11 cellular contexts compared by ENCODE assay signal in genomic region chr9:72633966-72634365, GRCh38.
DNase-seq lines count a peak whose midpoint lies in the region; ATAC-seq and TF ChIP-seq lines count a peak whose summit lies in the region.
"Had no signal": no experiment of that assay in that cellular context is flagged by ENCODE, and none has a peak within 500 bp of the region (broad histone marks: within the 10 kb centered on the region; RNA-seq: fewer than 3 reads in every experiment).

No MANE protein-coding gene starts in this region.

- peaks cover 0 to 6% of the 10 kb centered on the region in 2 donors for H3K27me3 Mint-ChIP-seq in stimulated activated naive B cell treated with anti-CD40 and anti-IgM and Interleukin-4, amounts not matched to agents 10 μg/mL and 1 μg/mL and 100 μg/mL, for 72 hours
- peaks cover 3 to 15% (median 8%) of the 10 kb centered on the region in 3 donors for H3K27me3 Mint-ChIP-seq in CD14-positive monocyte (ENCODE audit: low read depth in 3 of 3)

- H3K9me3 Mint-ChIP-seq in stimulated activated naive B cell treated with anti-CD40 and anti-IgM and Interleukin-4, amounts not matched to agents 10 μg/mL and 1 μg/mL and 100 μg/mL, for 72 hours = peaks cover 0 to 6% of the 10 kb centered on the region in 2 donors
- H3K9me3 Mint-ChIP-seq in CD14-positive monocyte = peaks cover 11 to 22% (median 16%) of the 10 kb centered on the region in 7 donors

- H3K27me3 ChIP-seq in left ventricle myocardium inferior (ENCODE audit: low read depth) = no peaks in the 10 kb centered on the region

- peaks cover 19% of the 10 kb centered on the region for H3K9me3 ChIP-seq in left ventricle myocardium inferior (replicated peaks)

- TF ChIP-seq CTCF in fibroblast of mammary gland (conservative IDR thresholded peaks at IDR 0.05; ENCODE audit: control insufficient read depth, insufficient read depth, low read depth, low read length) (no peak), left ventricle myocardium inferior (IDR thresholded peaks at IDR 0.05; ENCODE audit: borderline replicate concordance) (no peak), CD14-positive monocyte (IDR thresholded peaks at IDR 0.05) (no peak)

- H3K4me1 Mint-ChIP-seq in stimulated activated naive B cell treated with anti-CD40 and anti-IgM and Interleukin-4, amounts not matched to agents 10 μg/mL and 1 μg/mL and 100 μg/mL, for 72 hours = peaks cover 0 to 2% of the 10 kb centered on the region in 2 donors
- peaks cover 6% of the 10 kb centered on the region for H3K4me1 Mint-ChIP-seq in CD14-positive monocyte

- H3K36me3 Mint-ChIP-seq in stimulated activated naive B cell treated with anti-CD40 and anti-IgM and Interleukin-4, amounts not matched to agents 10 μg/mL and 1 μg/mL and 100 μg/mL, for 72 hours = no peaks in the 10 kb centered on the region
- H3K36me3 Mint-ChIP-seq in CD14-positive monocyte = no peaks in the 10 kb centered on the region

- H3K4me3 ChIP-seq in fibroblast of mammary gland (ENCODE audit: control insufficient read depth, low read depth, low read length) (no peak overlapping the region), left ventricle myocardium inferior (no peak overlapping the region)

- no peak overlapping the region for H3K27ac ChIP-seq in left ventricle myocardium inferior (replicated peaks)

- H3K4me1 ChIP-seq in left ventricle myocardium inferior = no peaks in the 10 kb centered on the region

- H3K27ac Mint-ChIP-seq in stimulated activated naive B cell treated with anti-CD40 and anti-IgM and Interleukin-4, amounts not matched to agents 10 μg/mL and 1 μg/mL and 100 μg/mL, for 72 hours = peak overlapping the region; percentile 32
- peak overlapping the region in 2 of 7 donors; percentile 5 to 12 for H3K27ac Mint-ChIP-seq in CD14-positive monocyte

- H3K36me3 ChIP-seq in left ventricle myocardium inferior = no peaks in the 10 kb centered on the region

- ATAC-seq in stimulated activated naive B cell treated with anti-CD40 and anti-IgM and Interleukin-4, amounts not matched to agents 10 μg/mL and 1 μg/mL and 100 μg/mL, for 72 hours (replicated peaks) = no peak
- ATAC-seq: Panc1 had no signal

- peak; percentile 76 for DNase-seq in activated effector memory CD4-positive, alpha-beta T cell treated with anti-CD3 and anti-CD28 coated beads, Interleukin-2, amount 50 U/mL, for 16 hours
- DNase-seq in activated effector memory CD4-positive, alpha-beta T cell treated with Interleukin-2 at 50 U/mL for 16 hours = no peak
- DNase-seq in RPMI7951 (ENCODE audit: low read depth) (peak; percentile 73), fibroblast of mammary gland (ENCODE audit: low read depth) (peak; percentile 91), left ventricle myocardium inferior (no peak), kidney glomerular epithelial cell (lab: John Stamatoyannopoulos, UW) (no peak), CD14-positive monocyte (ENCODE audit: low spot score) (no peak)
- no peak for DNase-seq in stimulated activated naive B cell treated with anti-CD40 and anti-IgM and Interleukin-4, amounts not matched to agents 10 μg/mL and 1 μg/mL and 100 μg/mL, for 72 hours
- DNase-seq: hippocampal formation, NCI-H1417 had no signal

- no peak overlapping the region for H3K4me3 Mint-ChIP-seq in stimulated activated naive B cell treated with anti-CD40 and anti-IgM and Interleukin-4, amounts not matched to agents 10 μg/mL and 1 μg/mL and 100 μg/mL, for 72 hours
- no peak overlapping the region for H3K4me3 Mint-ChIP-seq in CD14-positive monocyte

- intact Hi-C loops in left ventricle myocardium inferior (cut with micrococcal nuclease) (no loop called here), CD14-positive monocyte (cut with micrococcal nuclease) (no loop called here)

Comparison
In these comparisons a context has a peak if more than half of its experiments do, and no peak if none do; other contexts are left out.
1. DNase-seq: peak in activated effector memory CD4-positive, alpha-beta T cell treated with anti-CD3 and anti-CD28 coated beads, Interleukin-2, amount 50 U/mL, for 16 hours (single experiment), RPMI7951 (single experiment) and fibroblast of mammary gland (single experiment); none in activated effector memory CD4-positive, alpha-beta T cell treated with Interleukin-2 at 50 U/mL for 16 hours (single experiment), stimulated activated naive B cell treated with anti-CD40 and anti-IgM and Interleukin-4, amounts not matched to agents 10 μg/mL and 1 μg/mL and 100 μg/mL, for 72 hours (single experiment), left ventricle myocardium inferior (single experiment), kidney glomerular epithelial cell (single experiment) and CD14-positive monocyte (single experiment).